In genomic region chr3:12188681-12189287, GRCh38 we compare ENCODE assay signal across 17 cellular contexts. TPM values are rescaled to one million over a fixed set of nuclear protein-coding genes. Genes with fewer than 3 reads are reported as not detected.
A peak's percentile ranks its signal among the peaks of the same experiment; 100 is the strongest.
DNase-seq lines count a peak whose midpoint lies in the region; ATAC-seq and TF ChIP-seq lines count a peak whose summit lies in the region.
"Had no signal": no experiment of that assay in that cellular context is flagged by ENCODE, and none has a peak within 500 bp of the region (broad histone marks: within the 10 kb centered on the region; RNA-seq: fewer than 3 reads in every experiment).

No MANE protein-coding gene starts in this region.

- peak; percentile 70 for ATAC-seq in esophagus mucosa
- no peak for ATAC-seq in gastroesophageal sphincter
- no peak for ATAC-seq in GM18505 (IDR thresholded peaks at IDR 0.05; ENCODE audit: unreplicated experiment)
- ATAC-seq in activated CD8-positive, alpha-beta memory T cell treated with anti-CD3 and anti-CD28 coated beads, Interleukin-2, amount 10 ng/mL, durations not matched to agents 7 days and 5 days = no peak

- H3K27me3 Mint-ChIP-seq in activated CD8-positive, alpha-beta memory T cell treated with anti-CD3 and anti-CD28 coated beads, Interleukin-2, amount 10 ng/mL, durations not matched to agents 7 days and 5 days = peaks cover 3% of the 10 kb centered on the region
- H3K27me3 Mint-ChIP-seq: activated naive CD8-positive, alpha-beta T cell had no signal

- H3K27me3 ChIP-seq in BLaER1 (peaks cover 16% of the 10 kb centered on the region), PC-9 (ENCODE audit: insufficient read depth, low read depth) (no peaks in the 10 kb centered on the region), gastroesophageal sphincter (no peaks in the 10 kb centered on the region)

- no peaks in the 10 kb centered on the region for H3K79me2 ChIP-seq in PC-9 (ENCODE audit: low read depth)

- peak overlapping the region; percentile 92 for H3K4me2 ChIP-seq in BLaER1
- H3K4me2 ChIP-seq in PC-9 = peak overlapping the region; percentile 66

- CTCF ChIA-PET in PC-9 (lab: Charles Lee) = no interaction called here
- CTCF ChIA-PET in activated CD8-positive, alpha-beta memory T cell treated with anti-CD3 and anti-CD28 coated beads, Interleukin-2, amount 10 ng/mL, durations not matched to agents 7 days and 5 days (lab: Charles Lee) = interaction anchor here (1.1 to 2.4 kb wide), 3 partner anchors 8 to 50 kb away, joined by 3 to 18 read pairs (median 4); no protein-coding TSS in a partner anchor

- POLR2A ChIA-PET in PC-9 (lab: Charles Lee; ENCODE audit: unreplicated experiment) = no interaction called here

- no peaks in the 10 kb centered on the region for H3K36me3 Mint-ChIP-seq in activated CD8-positive, alpha-beta memory T cell treated with anti-CD3 and anti-CD28 coated beads, Interleukin-2, amount 10 ng/mL, durations not matched to agents 7 days and 5 days
- H3K36me3 Mint-ChIP-seq: activated naive CD8-positive, alpha-beta T cell; IgD-negative memory B cell; natural killer cell treated with Interleukin-12 subunit alpha and Interleukin-12 subunit beta and Interleukin-15 and Interleukin-18, amount 100 ng/mL, for 72 hours had no signal

- H3K9me2 ChIP-seq in PC-9 (ENCODE audit: insufficient read depth) = no peaks in the 10 kb centered on the region

- no peak overlapping the region for H3K9ac ChIP-seq in BLaER1

- H3K4me3 ChIP-seq in BLaER1 (no peak overlapping the region), PC-9 (no peak overlapping the region), skin epidermis (no peak overlapping the region), gastroesophageal sphincter (no peak overlapping the region)

- H2AFZ ChIP-seq in PC-9 = no peak overlapping the region

- no TSS peak for BruUV-seq in PC-9 (replicated peaks; lab: Mats Ljungman, UMichigan)

- DNase-seq in PC-9 (no peak), NCI-H187 (lab: John Stamatoyannopoulos, UW) (no peak)
- DNase-seq in activated CD8-positive, alpha-beta memory T cell treated with anti-CD3 and anti-CD28 coated beads, Interleukin-2, amount 10 ng/mL, durations not matched to agents 7 days and 5 days = no peak
- DNase-seq: C1 segment of cervical spinal cord, erythroblast, HCEC 1CT, NCI-H1105 treated with DMSO at 0.1 percent for 48 hours, NCI-H345, right cardiac atrium had no signal

- H4K20me1 ChIP-seq in BLaER1 (peaks cover 20% of the 10 kb centered on the region), PC-9 (ENCODE audit: insufficient read depth) (no peaks in the 10 kb centered on the region)

- H3K4me1 ChIP-seq in BLaER1 = peaks cover 35% of the 10 kb centered on the region
- peaks cover 45% of the 10 kb centered on the region for H3K4me1 ChIP-seq in PC-9 (replicated peaks; ENCODE audit: insufficient read depth)
- H3K4me1 ChIP-seq in gastroesophageal sphincter = peaks cover 0 to 24% (median 2%) of the 10 kb centered on the region in 3 donors

- WGBS in gastroesophageal sphincter (ENCODE audit: low coverage in 1 of 2), 2 donors = 65 to 87% methylated on average over 4 to 5 of the region's 8 CpGs

- peaks cover 45% of the 10 kb centered on the region for H3F3A ChIP-seq in PC-9 (ENCODE audit: insufficient read depth, low read depth)

- H3K36me3 ChIP-seq in BLaER1 (no peaks in the 10 kb centered on the region), PC-9 (ENCODE audit: low read depth) (no peaks in the 10 kb centered on the region), gastroesophageal sphincter (no peaks in the 10 kb centered on the region)

- no peak overlapping the region for H3K4me3 Mint-ChIP-seq in activated CD8-positive, alpha-beta memory T cell treated with anti-CD3 and anti-CD28 coated beads, Interleukin-2, amount 10 ng/mL, durations not matched to agents 7 days and 5 days

- H3K4me1 Mint-ChIP-seq in activated CD8-positive, alpha-beta memory T cell treated with anti-CD3 and anti-CD28 coated beads, Interleukin-2, amount 10 ng/mL, durations not matched to agents 7 days and 5 days = peaks cover 55% of the 10 kb centered on the region

- no peak overlapping the region for H3K27ac Mint-ChIP-seq in activated CD8-positive, alpha-beta memory T cell treated with anti-CD3 and anti-CD28 coated beads, Interleukin-2, amount 10 ng/mL, durations not matched to agents 7 days and 5 days

- no peak for TF ChIP-seq EP300 in gastroesophageal sphincter (IDR thresholded peaks at IDR 0.05)

- H3K27ac ChIP-seq in BLaER1 = no peak overlapping the region
- peak overlapping the region; percentile 89 for H3K27ac ChIP-seq in PC-9
- peak overlapping the region in 14 of 21 experiments; percentile 10 to 87 (median 58) for H3K27ac ChIP-seq in skin epidermis
- H3K27ac ChIP-seq in gastroesophageal sphincter = peak overlapping the region in 1 of 4 donors; percentile 36

- no peak for TF ChIP-seq POLR2A in gastroesophageal sphincter (IDR thresholded peaks at IDR 0.05)
- TF ChIP-seq POLR2A in GM18505 (IDR thresholded peaks at IDR 0.05; ENCODE audit: borderline replicate concordance, extremely low read depth, insufficient read depth, insufficient read length) = no peak

- TF ChIP-seq CTCF in PC-9 (conservative IDR thresholded peaks at IDR 0.05) = no peak
- TF ChIP-seq CTCF in gastroesophageal sphincter (IDR thresholded peaks at IDR 0.05) = no peak

- no peaks in the 10 kb centered on the region for H3K9me3 Mint-ChIP-seq in activated CD8-positive, alpha-beta memory T cell treated with anti-CD3 and anti-CD28 coated beads, Interleukin-2, amount 10 ng/mL, durations not matched to agents 7 days and 5 days (ENCODE audit: low read depth)
- H3K9me3 Mint-ChIP-seq: IgD-negative memory B cell; natural killer cell treated with Interleukin-12 subunit alpha and Interleukin-12 subunit beta and Interleukin-15 and Interleukin-18, amount 100 ng/mL, for 72 hours had no signal

- H3K9me3 ChIP-seq in BLaER1 (no peaks in the 10 kb centered on the region), PC-9 (ENCODE audit: insufficient read depth, low read depth) (no peaks in the 10 kb centered on the region), gastroesophageal sphincter (no peaks in the 10 kb centered on the region)

- intact Hi-C loops in PC-9 (cut with micrococcal nuclease; ENCODE audit: unreplicated experiment) = no loop called here

RNA-seq across cellular contexts. Expression of gene TIMP4, which starts 30.1 kb away (rescaled TPM):
- 15.5 and 19.0 TPM in 2 replicates for total RNA-seq in PC-9 (2021)
- total RNA-seq in esophagus mucosa = 1.2 TPM
- total RNA-seq in gastroesophageal sphincter = 10 to 100 TPM; 16.5 to 35.1 (median 29.2) TPM
- not detected for total RNA-seq in activated CD8-positive, alpha-beta memory T cell treated with anti-CD3 and anti-CD28 coated beads, Interleukin-2, amount 10 ng/mL, durations not matched to agents 7 days and 5 days
- total RNA-seq: natural killer cell treated with Interleukin-12 subunit alpha and Interleukin-12 subunit beta and Interleukin-15 and Interleukin-18, amount 100 ng/mL, for 72 hours had no signal
